ENCODE assay signal across 8 cellular contexts in genomic region chr20:51306521-51307358, GRCh38.
DNase-seq lines count a peak whose midpoint lies in the region; ATAC-seq and TF ChIP-seq lines count a peak whose summit lies in the region.

No MANE protein-coding gene starts in this region.

- intact Hi-C loops in right lobe of liver (cut with DNase I) = loop anchor here in 1 of 2 donors (5.0 kb wide), 1 partner anchor 314 kb away; no protein-coding TSS in a partner anchor

- no peak for TF ChIP-seq POLR2A in right lobe of liver (IDR thresholded peaks at IDR 0.05)

- H3K27ac ChIP-seq in right lobe of liver = no peak overlapping the region

- H3K27me3 ChIP-seq in right lobe of liver = no peaks in the 10 kb centered on the region

- H3K4me3 ChIP-seq in choroid plexus epithelial cell (ENCODE audit: low read depth, low read length) = no peak overlapping the region
- H3K4me3 ChIP-seq in right lobe of liver = no peak overlapping the region

- H3K9me3 ChIP-seq in right lobe of liver = no peaks in the 10 kb centered on the region

- 29% methylated on average over 13 of the region's 29 CpGs for WGBS in right lobe of liver (ENCODE audit: insufficient coverage, low coverage, low lambda C conversion rate, missing lambda C conversion rate)

- H3K4me1 ChIP-seq in right lobe of liver = no peaks in the 10 kb centered on the region

- DNase-seq in DMS53 treated with DMSO at 0.1 percent for 48 hours (lab: John Stamatoyannopoulos, UW; ENCODE audit: unreplicated experiment) = peak; percentile 10
- peak; percentile 75 for DNase-seq in NCI-H345 (lab: John Stamatoyannopoulos, UW)
- peak; percentile 86 for DNase-seq in activated CD4-positive, alpha-beta T cell treated with anti-CD3 and anti-CD28 coated beads for 48 hours
- peak; percentile 77 for DNase-seq in choroid plexus epithelial cell (ENCODE audit: low read depth)
- peak; percentile 72 to 77 (median 74) for DNase-seq in right lobe of liver
- peak; percentile 57 to 62 (median 61) for DNase-seq in stimulated activated CD4-positive, alpha-beta T cell treated with anti-CD3 and anti-CD28 coated beads, TNF-alpha, amount 100 ng/mL, for 48 hours (ENCODE audit: low read depth in 3 of 3)

- peak; percentile 64 for ATAC-seq in HG02885 (IDR thresholded peaks at IDR 0.05; ENCODE audit: poor library complexity, unreplicated experiment)
- ATAC-seq in right lobe of liver = peak; percentile 93 to 98 (median 96)
- ATAC-seq in HG03139 (IDR thresholded peaks at IDR 0.05; ENCODE audit: unreplicated experiment) = no peak

- no peaks in the 10 kb centered on the region for H3K36me3 ChIP-seq in right lobe of liver

- TF ChIP-seq CTCF in choroid plexus epithelial cell (conservative IDR thresholded peaks at IDR 0.05; ENCODE audit: low read depth, low read length) (peak; percentile 95), right lobe of liver (IDR thresholded peaks at IDR 0.05) (peak; percentile 71 to 98 (median 93))

Comparison
In these comparisons a context has a peak if more than half of its experiments do, and no peak if none do; other contexts are left out.
1. DNase-seq: peak in every context shown above with its lines; median percentile 86 in activated CD4-positive, alpha-beta T cell treated with anti-CD3 and anti-CD28 coated beads for 48 hours; 77 in choroid plexus epithelial cell; 75 in NCI-H345; 74 in right lobe of liver; 61 in stimulated activated CD4-positive, alpha-beta T cell treated with anti-CD3 and anti-CD28 coated beads, TNF-alpha, amount 100 ng/mL, for 48 hours; 10 in DMS53 treated with DMSO at 0.1 percent for 48 hours.